Comparison of ENCODE assay signal across 8 cellular contexts in the genomic region with DNA sequence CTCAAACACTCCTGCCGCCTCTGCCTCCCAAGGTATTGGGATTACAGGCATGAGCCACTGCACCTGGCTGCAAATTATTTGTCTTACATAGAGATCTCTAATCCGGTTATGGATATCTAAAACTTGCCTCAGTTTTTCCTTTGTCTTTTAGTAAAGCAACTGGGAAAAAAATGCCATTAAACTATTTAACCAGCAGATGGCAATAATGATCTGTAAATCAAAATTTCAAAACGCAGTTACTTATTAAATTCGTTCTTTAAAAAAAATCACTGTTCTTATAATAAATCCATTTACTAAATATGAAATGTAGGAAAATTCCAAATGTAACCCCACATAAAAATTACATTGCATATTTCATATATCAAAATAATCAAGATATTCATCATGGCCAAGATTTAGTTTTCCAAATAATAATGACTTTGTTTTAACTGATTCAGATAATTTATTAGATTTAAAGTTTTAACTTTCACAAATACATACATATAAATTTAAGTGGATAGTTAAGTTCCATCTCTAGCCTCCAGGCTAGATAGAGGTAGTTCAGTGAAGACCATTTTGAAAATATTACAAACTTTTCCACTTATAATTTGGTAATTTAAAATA.
A peak's percentile ranks its signal among the peaks of the same experiment; 100 is the strongest.
DNase-seq lines count a peak whose midpoint lies in the region; FAIRE-seq and TF ChIP-seq lines count a peak whose summit lies in the region.
"Not testable (repeated sequence)": the region's sequence is repeated elsewhere in the genome, so short reads cannot be mapped to it uniquely, and the experiment has no call there.

No MANE protein-coding gene starts in this region.

- peak; percentile 37 for DNase-seq in NB4 (ENCODE audit: low read depth)
- peak; percentile 72 for DNase-seq in adipocyte (ENCODE audit: low read depth)
- peak; percentile 28 for DNase-seq in endothelial cell of umbilical vein (ENCODE audit: low read depth, low spot score)
- DNase-seq in kidney epithelial cell (ENCODE audit: low read depth): not testable (repeated sequence)
- peak; percentile 26 for DNase-seq in renal cortical epithelial cell (ENCODE audit: low read depth)

- H3K9me2 ChIP-seq in OCI-LY1 (ENCODE audit: low read depth, low read length): not testable (repeated sequence)

- H3K36me3 ChIP-seq in OCI-LY1 (ENCODE audit: insufficient read depth, low read length); adipocyte (ENCODE audit: control insufficient read depth, insufficient read depth, low read length, severe bottlenecking); endothelial cell of umbilical vein (ENCODE audit: control insufficient read depth in 2 of 2, extremely low read depth in 1 of 2, insufficient read depth in 2 of 2, low read length in 2 of 2); kidney epithelial cell (ENCODE audit: control insufficient read depth, insufficient read depth, low read length): not testable (repeated sequence)

- TF ChIP-seq CTCF in C4-2B (conservative IDR thresholded peaks at IDR 0.05): peak; percentile 45
- TF ChIP-seq CTCF in GM12872 (IDR thresholded peaks at IDR 0.05; ENCODE audit: insufficient read depth, low read depth, low read length): 0 out of 3 replicates have a peak, but pooled peaks have one; percentile 4
- not testable (repeated sequence) for TF ChIP-seq CTCF in NB4 (IDR thresholded peaks at IDR 0.05; ENCODE audit: low read depth, low read length)
- peak; percentile 47 for TF ChIP-seq CTCF in OCI-LY1 (IDR thresholded peaks at IDR 0.05; ENCODE audit: low read length)
- TF ChIP-seq CTCF in endothelial cell of umbilical vein (IDR thresholded peaks at IDR 0.05; ENCODE audit: extremely low read depth in 1 of 2, insufficient read depth in 1 of 2, low read depth in 1 of 2, low read length in 2 of 2): peak in 1 of 2 donors; percentile 6
- peak; percentile 14 for TF ChIP-seq CTCF in kidney epithelial cell (IDR thresholded peaks at IDR 0.05; ENCODE audit: insufficient read depth, low read length, poor library complexity, severe bottlenecking)

- not testable (repeated sequence) for H3K9me3 ChIP-seq in OCI-LY1 (ENCODE audit: low read length); adipocyte (ENCODE audit: control insufficient read depth, low read length); endothelial cell of umbilical vein (replicated peaks; ENCODE audit: control insufficient read depth, insufficient read depth, low read length)

- not testable (repeated sequence) for H3K27ac ChIP-seq in C4-2B; OCI-LY1 (ENCODE audit: low read depth, low read length, poor library complexity, severe bottlenecking); endothelial cell of umbilical vein (ENCODE audit: insufficient read depth, low read depth, low read length)

- intact Hi-C loops in endothelial cell of umbilical vein (cut with micrococcal nuclease): loop anchor here (1.0 to 10.0 kb wide), 5 partner anchors 192 to 1122 kb away; a partner anchor contains a TSS

- not testable (repeated sequence) for H3K4me1 ChIP-seq in OCI-LY1 (ENCODE audit: insufficient read depth, low read length, severe bottlenecking); adipocyte (ENCODE audit: control insufficient read depth, insufficient read depth, low read length); endothelial cell of umbilical vein (ENCODE audit: control insufficient read depth, extremely low read depth, insufficient read depth, low read length)

- not testable (repeated sequence) for H3K4me3 ChIP-seq in NB4 (ENCODE audit: low read depth, low read length); OCI-LY1 (ENCODE audit: low read depth, low read length, poor library complexity, severe bottlenecking); adipocyte (ENCODE audit: low read length); endothelial cell of umbilical vein (replicated peaks in 1 of 3; ENCODE audit: insufficient read depth in 1 of 3, low read depth in 1 of 3, low read length in 3 of 3); kidney epithelial cell (ENCODE audit: low read depth, low read length)

- POLR2A ChIA-PET in endothelial cell of umbilical vein (lab: Charles Lee): not testable (repeated sequence)

- not testable (repeated sequence) for BruUV-seq in endothelial cell of umbilical vein (replicated peaks; lab: Mats Ljungman, UMichigan)

- CTCF ChIA-PET in endothelial cell of umbilical vein (lab: Charles Lee): interaction anchor here (0.8 to 3.7 kb wide), 9 partner anchors 36 to 1167 kb away, joined by 3 to 43 read pairs (median 6); a partner anchor contains a TSS

- H3F3A ChIP-seq in OCI-LY1 (ENCODE audit: insufficient read depth, low read length): not testable (repeated sequence)

- not testable (repeated sequence) for H3K79me2 ChIP-seq in OCI-LY1 (ENCODE audit: insufficient read depth, low read length); endothelial cell of umbilical vein (ENCODE audit: control insufficient read depth, insufficient read depth, low read length)

- not testable (repeated sequence) for TF ChIP-seq POLR2A in NB4 (IDR thresholded peaks at IDR 0.05; ENCODE audit: extremely low read depth, insufficient read length); endothelial cell of umbilical vein (IDR thresholded peaks at IDR 0.05; ENCODE audit: low read depth, low read length)

- not testable (repeated sequence) for H3K9ac ChIP-seq in OCI-LY1 (ENCODE audit: low read length); adipocyte (ENCODE audit: low read length); endothelial cell of umbilical vein (replicated peaks; ENCODE audit: extremely low read depth, insufficient read depth, low read length)

- not testable (repeated sequence) for H3K9me1 ChIP-seq in endothelial cell of umbilical vein (replicated peaks; ENCODE audit: control insufficient read depth, extremely low read depth, insufficient read depth, low read length)

- not testable (repeated sequence) for H4K20me1 ChIP-seq in OCI-LY1 (ENCODE audit: insufficient read depth, low read length); endothelial cell of umbilical vein (replicated peaks; ENCODE audit: control insufficient read depth, extremely low read depth, insufficient read depth, low read length)

- not testable (repeated sequence) for H2AFZ ChIP-seq in OCI-LY1 (ENCODE audit: low read length); endothelial cell of umbilical vein (ENCODE audit: low read depth, low read length)

- not testable (repeated sequence) for H3K27me3 ChIP-seq in OCI-LY1 (ENCODE audit: insufficient read depth, low read length); adipocyte (replicated peaks; ENCODE audit: control insufficient read depth, insufficient read depth, low read length); endothelial cell of umbilical vein (ENCODE audit: control insufficient read depth in 2 of 2, insufficient read depth in 2 of 2, low read length in 2 of 2); kidney epithelial cell (ENCODE audit: control insufficient read depth, insufficient read depth, low read length)

- dilution Hi-C loops in endothelial cell of umbilical vein (cut with MboI; ENCODE audit: extremely low pct_ligation_motif_present, low sequenced_read_pairs): not testable (repeated sequence)

- H3K4me2 ChIP-seq in OCI-LY1 (ENCODE audit: low read length); endothelial cell of umbilical vein (ENCODE audit: insufficient read depth, low read length): not testable (repeated sequence)

- not testable (repeated sequence) for FAIRE-seq in endothelial cell of umbilical vein (lab: Jason Lieb, UNC)
